31 cellular contexts compared by ENCODE assay signal in the genomic region with DNA sequence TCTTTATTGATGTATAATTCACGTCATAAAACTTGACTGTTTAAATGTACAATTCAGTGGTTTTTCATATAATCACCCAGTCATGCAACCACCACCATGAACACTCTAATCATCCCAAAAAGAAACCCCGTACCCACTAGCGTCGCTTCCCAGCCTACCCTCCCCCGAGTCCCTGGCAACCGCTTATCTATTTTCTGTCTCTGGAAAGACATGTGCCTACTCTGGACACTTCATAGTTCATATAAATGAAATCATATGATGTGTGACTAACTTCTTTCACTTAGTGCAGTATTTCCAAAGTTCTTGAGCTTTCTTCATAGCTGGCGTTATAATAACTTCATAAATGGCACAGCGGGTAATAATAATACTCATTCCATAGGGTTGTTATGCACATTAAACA.
"Had no signal": no experiment of that assay in that cellular context is flagged by ENCODE, and none has a peak within 500 bp of the region (broad histone marks: within the 10 kb centered on the region; RNA-seq: fewer than 3 reads in every experiment).

No MANE protein-coding gene starts in this region.

- ATAC-seq: activated CD4-positive, CD25-positive, alpha-beta regulatory T cell treated with anti-CD3 and anti-CD28 coated beads, Interleukin-2, amount 50 U/mL, for 24 hours; activated CD8-positive, alpha-beta T cell treated with anti-CD3 and anti-CD28 coated beads for 36 hours; activated T-cell treated with anti-CD3 and anti-CD28 coated beads, Interleukin-2, amount 50 U/mL, for 4 hours; activated T-helper 17 cell treated with anti-CD3 and anti-CD28 coated beads, Interleukin-2, amount 50 U/mL, for 72 hours; foreskin keratinocyte; gastrocnemius medialis; T-helper 17 cell had no signal

- H3K4me1 ChIP-seq: esophagus muscularis mucosa, gastrocnemius medialis had no signal

- DNase-seq: activated B cell treated with CpG ODN at 0.5 μM for 24 hours; activated CD4-positive, alpha-beta T cell treated with anti-CD3 and anti-CD28 coated beads for 48 hours; activated CD4-positive, alpha-beta T cell treated with anti-CD3 and anti-CD28 coated beads, Interleukin-2, amount 50 U/mL, for 1 hour; activated CD4-positive, alpha-beta T cell treated with anti-CD3 and anti-CD28 coated beads, Interleukin-2, amount 50 U/mL, for 48 hours; activated CD8-positive, alpha-beta memory T cell treated with anti-CD3 and anti-CD28 coated beads for 24 hours; activated CD8-positive, alpha-beta T cell treated with anti-CD3 and anti-CD28 coated beads for 36 hours; activated effector memory CD4-positive, alpha-beta T cell treated with Interleukin-2 at 50 U/mL for 16 hours; activated gamma-delta T cell treated with Interleukin-2 at 50 U/mL for 16 hours; activated naive CD4-positive, alpha-beta T cell treated with anti-CD3 and anti-CD28 coated beads, Interleukin-2, amount 50 U/mL, for 16 hours; activated naive CD4-positive, alpha-beta T cell treated with Interleukin-2 at 50 U/mL for 16 hours; activated T-cell treated with anti-CD3 and anti-CD28 coated beads, Interleukin-2, amount 50 U/mL, for 4 hours; amniotic stem cell; anterior cingulate cortex; brain microvascular endothelial cell; dorsolateral prefrontal cortex; effector memory CD4-positive, alpha-beta T cell; endodermal cell; erythroblast; foreskin keratinocyte; gastrocnemius medialis; glutamatergic neuron; T-helper 1 cell; T-helper 17 cell; T1000; WERI-Rb-1 had no signal

- H3K4me3 ChIP-seq: coronary artery, dorsolateral prefrontal cortex, esophagus muscularis mucosa, gastrocnemius medialis had no signal

- H3K27me3 ChIP-seq: brain microvascular endothelial cell, esophagus muscularis mucosa, foreskin keratinocyte, gastrocnemius medialis had no signal

- H3K27ac ChIP-seq: brain microvascular endothelial cell, coronary artery, dorsolateral prefrontal cortex, esophagus muscularis mucosa, foreskin keratinocyte, gastrocnemius medialis, WERI-Rb-1 had no signal

- H3K36me3 ChIP-seq: brain microvascular endothelial cell, esophagus muscularis mucosa, gastrocnemius medialis, WERI-Rb-1 had no signal

- H3K9me3 ChIP-seq: esophagus muscularis mucosa, gastrocnemius medialis had no signal

- FAIRE-seq: astrocyte, bronchial epithelial cell had no signal
